Comparison of ENCODE assay signal across 9 cellular contexts in the genomic region with DNA sequence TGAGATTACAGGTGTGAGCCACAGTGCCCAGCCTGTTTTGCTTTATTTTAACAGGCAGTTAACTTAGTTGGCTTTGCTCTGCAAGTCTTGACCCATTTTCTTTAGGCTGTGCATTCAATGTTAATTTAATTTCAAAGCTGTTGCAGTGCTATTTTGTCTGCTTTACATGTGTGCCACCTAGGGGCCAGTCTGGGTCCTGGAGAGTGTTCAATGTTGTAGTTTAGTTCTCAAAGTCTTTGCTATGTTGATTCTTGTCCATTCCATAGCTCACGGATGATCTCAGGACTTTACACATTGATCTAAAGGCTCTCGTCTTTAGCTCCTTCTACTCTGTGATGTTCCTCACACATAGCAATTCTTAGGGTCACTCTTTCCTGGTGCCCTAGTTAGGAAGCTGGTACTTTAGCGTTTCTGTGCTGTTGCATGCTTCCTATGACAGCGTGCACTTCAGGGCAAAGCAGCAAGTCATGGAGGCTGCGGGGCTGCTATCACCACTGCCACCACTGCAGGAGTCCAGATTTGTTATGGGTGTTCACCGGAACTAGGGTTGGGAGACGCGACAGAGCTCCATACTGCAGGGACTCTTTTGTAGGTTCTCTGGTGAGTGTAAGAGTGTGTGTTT. TPM values are rescaled to one million over a fixed set of nuclear protein-coding genes. Genes with fewer than 3 reads are reported as not detected.
DNase-seq lines count a peak whose midpoint lies in the region; ATAC-seq and TF ChIP-seq lines count a peak whose summit lies in the region.
"Had no signal": no experiment of that assay in that cellular context is flagged by ENCODE, and none has a peak within 500 bp of the region (broad histone marks: within the 10 kb centered on the region; RNA-seq: fewer than 3 reads in every experiment).

No MANE protein-coding gene starts in this region.

- H3K4me3 Mint-ChIP-seq in CD8-positive, alpha-beta memory T cell = no peak overlapping the region
- no peak overlapping the region for H3K4me3 Mint-ChIP-seq in glutamatergic neuron (ENCODE audit: unreplicated experiment)

- ATAC-seq in GM18520 (IDR thresholded peaks at IDR 0.05; ENCODE audit: unreplicated experiment) (peak; percentile 74), HG03280 (IDR thresholded peaks at IDR 0.05; ENCODE audit: unreplicated experiment) (no peak)

- H3K9me3 ChIP-seq in CD8-positive, alpha-beta memory T cell (ENCODE audit: low read length) = no peaks in the 10 kb centered on the region
- H3K9me3 ChIP-seq in Karpas-422 (ENCODE audit: low read length) (no peaks in the 10 kb centered on the region), testis (no peaks in the 10 kb centered on the region), ovary (no peaks in the 10 kb centered on the region)
- H3K9me3 ChIP-seq: neutrophil had no signal

- H3K9ac ChIP-seq in Karpas-422 (ENCODE audit: low read length) = no peak overlapping the region

- H3K9me3 Mint-ChIP-seq in CD8-positive, alpha-beta memory T cell = peaks cover 0 to 7% (median 0%) of the 10 kb centered on the region in 5 donors
- peaks cover 4% of the 10 kb centered on the region for H3K9me3 Mint-ChIP-seq in glutamatergic neuron (ENCODE audit: unreplicated experiment)

- H3K27me3 ChIP-seq in CD8-positive, alpha-beta memory T cell (ENCODE audit: insufficient read depth, low read length, poor library complexity, severe bottlenecking) = peaks cover 4% of the 10 kb centered on the region
- H3K27me3 ChIP-seq in Karpas-422 (ENCODE audit: low read length) = no peaks in the 10 kb centered on the region
- H3K27me3 ChIP-seq in testis = no peaks in the 10 kb centered on the region
- H3K27me3 ChIP-seq in ovary = no peaks in the 10 kb centered on the region

- H3K4me2 ChIP-seq in Karpas-422 (ENCODE audit: low read depth, low read length, poor library complexity, severe bottlenecking) = no peak overlapping the region

- TF ChIP-seq EP300 in ovary (IDR thresholded peaks at IDR 0.05) = no peak

- no peaks in the 10 kb centered on the region for H3K4me1 ChIP-seq in CD8-positive, alpha-beta memory T cell (ENCODE audit: insufficient read depth, low read length)
- H3K4me1 ChIP-seq in Karpas-422 (ENCODE audit: low read length) (no peaks in the 10 kb centered on the region), testis (no peaks in the 10 kb centered on the region), ovary (ENCODE audit: insufficient read depth) (no peaks in the 10 kb centered on the region)

- H3K36me3 ChIP-seq in CD8-positive, alpha-beta memory T cell (ENCODE audit: insufficient read depth, low read length) = no peaks in the 10 kb centered on the region
- no peaks in the 10 kb centered on the region for H3K36me3 ChIP-seq in Karpas-422 (ENCODE audit: insufficient read depth, low read length)
- no peaks in the 10 kb centered on the region for H3K36me3 ChIP-seq in testis (ENCODE audit: low read depth, missing control alignments)
- no peaks in the 10 kb centered on the region for H3K36me3 ChIP-seq in ovary
- H3K36me3 ChIP-seq: neutrophil had no signal

- no peaks in the 10 kb centered on the region for H4K20me1 ChIP-seq in Karpas-422 (ENCODE audit: insufficient read depth, low read depth, low read length)

- H3K36me3 Mint-ChIP-seq in CD8-positive, alpha-beta memory T cell = no peaks in the 10 kb centered on the region
- H3K36me3 Mint-ChIP-seq in glutamatergic neuron (ENCODE audit: unreplicated experiment) = no peaks in the 10 kb centered on the region

- H3K79me2 ChIP-seq in Karpas-422 (ENCODE audit: low read length) = no peaks in the 10 kb centered on the region

- intact Hi-C loops in testis (cut with DNase I; ENCODE audit: low total_unique reads) = no loop called here
- intact Hi-C loops in ovary (cut with DNase I) = no loop called here

- peak in 4 of 5 donors; percentile 14 to 51 (median 22) for DNase-seq in CD8-positive, alpha-beta memory T cell
- peak; percentile 75 for DNase-seq in Karpas-422
- DNase-seq in activated CD4-positive, alpha-beta T cell treated with anti-CD3 and anti-CD28 coated beads, Interleukin-2, amount 50 U/mL, for 4 hours = peak; percentile 21 to 31
- DNase-seq in glutamatergic neuron = peak; percentile 21
- peak; percentile 41 for DNase-seq in testis
- DNase-seq in ovary = no peak

- CTCF ChIA-PET in CD8-positive, alpha-beta memory T cell (lab: Charles Lee) = interaction anchor here (0.8 to 2.6 kb wide), 6 partner anchors 9 to 209 kb away, joined by 3 to 18 read pairs (median 4); a partner anchor contains a TSS

- no peaks in the 10 kb centered on the region for H3K4me1 Mint-ChIP-seq in CD8-positive, alpha-beta memory T cell
- H3K4me1 Mint-ChIP-seq in glutamatergic neuron (ENCODE audit: low read depth, unreplicated experiment) = peaks cover 2% of the 10 kb centered on the region

- no peak overlapping the region for H3K27ac Mint-ChIP-seq in CD8-positive, alpha-beta memory T cell
- no peak overlapping the region for H3K27ac Mint-ChIP-seq in glutamatergic neuron (ENCODE audit: unreplicated experiment)

- TF ChIP-seq POLR2A in testis (IDR thresholded peaks at IDR 0.05) = no peak
- no peak for TF ChIP-seq POLR2A in ovary (IDR thresholded peaks at IDR 0.05)

- H3K4me3 ChIP-seq in CD8-positive, alpha-beta memory T cell (ENCODE audit: low read length) = no peak overlapping the region
- H3K4me3 ChIP-seq in Karpas-422 (ENCODE audit: low read length) (no peak overlapping the region), testis (no peak overlapping the region), ovary (no peak overlapping the region)

- peaks cover 6 to 30% of the 10 kb centered on the region in 2 donors for H3K27me3 Mint-ChIP-seq in CD8-positive, alpha-beta memory T cell
- no peaks in the 10 kb centered on the region for H3K27me3 Mint-ChIP-seq in glutamatergic neuron (ENCODE audit: unreplicated experiment)

- WGBS in testis, 2 donors = 82% methylated on average over 8 of the region's 8 CpGs
- 79 to 83% (median 80%) methylated on average over 8 of the region's 8 CpGs for WGBS in ovary, 3 donors

- POLR2A ChIA-PET in CD8-positive, alpha-beta memory T cell (lab: Charles Lee) = no interaction called here

- H3K9me2 ChIP-seq in Karpas-422 (replicated peaks; ENCODE audit: insufficient read depth, low read length) = no peaks in the 10 kb centered on the region

- H2AFZ ChIP-seq in Karpas-422 (ENCODE audit: low read length) = no peak overlapping the region

- TF ChIP-seq CTCF in glutamatergic neuron (IDR thresholded peaks at IDR 0.05; ENCODE audit: partially characterized antibody, unreplicated experiment) (peak; percentile 48), testis (IDR thresholded peaks at IDR 0.05) (peak; percentile 13 to 33 (median 17)), ovary (IDR thresholded peaks at IDR 0.05) (no peak)

- no peak overlapping the region for H3K27ac ChIP-seq in CD8-positive, alpha-beta memory T cell (ENCODE audit: low read depth, low read length)
- H3K27ac ChIP-seq in Karpas-422 (ENCODE audit: low read length) (no peak overlapping the region), testis (no peak overlapping the region), ovary (no peak overlapping the region)
- H3K27ac ChIP-seq: neutrophil had no signal

RNA-seq across cellular contexts. Expression of a gene that starts 16.4 kb away (rescaled TPM):
- not detected for total RNA-seq in CD8-positive, alpha-beta memory T cell
- not detected for polyA plus RNA-seq in CD8-positive, alpha-beta memory T cell
- not detected in 2 replicates for total RNA-seq in Karpas-422 (2014; rRNA removed; shearing (Covaris generic); ENCODE audit: low replicate concordance)
- 0.61 TPM for total RNA-seq in glutamatergic neuron (ENCODE audit: unreplicated experiment)
- total RNA-seq in testis = 1 to 10 TPM; 4.3 to 7.3 TPM
- polyA plus RNA-seq in testis (ENCODE audit: insufficient read depth, low read depth, low replicate concordance) = 3.5 TPM
- 1 to 10 TPM in 1 of 7 donors, under 1 TPM in 6; 0.10 to 4.1 (median 0.45) TPM for total RNA-seq in ovary
- under 1 TPM; 0.02 to 0.05 TPM for polyA plus RNA-seq in ovary

Comparison
In these comparisons a context has a peak if more than half of its experiments do, and no peak if none do; other contexts are left out.
1. DNase-seq: peak in CD8-positive, alpha-beta memory T cell (4 of 5), Karpas-422 (single experiment), activated CD4-positive, alpha-beta T cell treated with anti-CD3 and anti-CD28 coated beads, Interleukin-2, amount 50 U/mL, for 4 hours (2 of 2), glutamatergic neuron (single experiment) and testis (single experiment); none in ovary (0 of 5).
2. CTCF ChIP-seq: peak in glutamatergic neuron (single experiment) and testis (3 of 3); none in ovary (0 of 3).